Comparison of ENCODE assay signal across 2 cellular contexts in the genomic region with DNA sequence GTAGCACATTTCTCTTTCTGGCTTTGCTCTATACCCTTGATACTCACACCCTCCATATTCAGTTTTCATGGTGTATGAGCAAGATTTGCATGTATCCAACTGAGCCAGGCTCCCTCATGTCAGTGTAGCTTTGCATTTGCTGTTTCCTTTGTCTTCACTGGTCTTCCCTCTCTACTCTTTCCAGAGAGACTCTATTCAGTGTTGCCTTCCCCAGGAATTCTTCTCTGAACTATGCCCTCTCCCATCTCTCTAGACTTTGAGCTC.
TF ChIP-seq lines count a peak whose summit lies in the region.

No MANE protein-coding gene starts in this region.

TF ChIP-seq in HepG2, 621 proteins besides CTCF, POLR2A, EP300 and RAD21:
- TF ChIP-seq CHD2 (IDR thresholded peaks at IDR 0.05; ENCODE audit: low read depth, low read length), result no peak
- TF ChIP-seq, protein P1, sequence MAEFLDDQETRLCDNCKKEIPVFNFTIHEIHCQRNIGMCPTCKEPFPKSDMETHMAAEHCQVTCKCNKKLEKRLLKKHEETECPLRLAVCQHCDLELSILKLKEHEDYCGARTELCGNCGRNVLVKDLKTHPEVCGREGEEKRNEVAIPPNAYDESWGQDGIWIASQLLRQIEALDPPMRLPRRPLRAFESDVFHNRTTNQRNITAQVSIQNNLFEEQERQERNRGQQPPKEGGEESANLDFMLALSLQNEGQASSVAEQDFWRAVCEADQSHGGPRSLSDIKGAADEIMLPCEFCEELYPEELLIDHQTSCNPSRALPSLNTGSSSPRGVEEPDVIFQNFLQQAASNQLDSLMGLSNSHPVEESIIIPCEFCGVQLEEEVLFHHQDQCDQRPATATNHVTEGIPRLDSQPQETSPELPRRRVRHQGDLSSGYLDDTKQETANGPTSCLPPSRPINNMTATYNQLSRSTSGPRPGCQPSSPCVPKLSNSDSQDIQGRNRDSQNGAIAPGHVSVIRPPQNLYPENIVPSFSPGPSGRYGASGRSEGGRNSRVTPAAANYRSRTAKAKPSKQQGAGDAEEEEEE (CRISPR knock-in tag; IDR thresholded peaks at IDR 0.05; ENCODE audit: borderline replicate concordance), result no peak
- TF ChIP-seq ZNF569 (CRISPR knock-in tag; IDR thresholded peaks at IDR 0.05; ENCODE audit: borderline replicate concordance), result no peak
- TF ChIP-seq ZNF746 (CRISPR knock-in tag; IDR thresholded peaks at IDR 0.05), result no peak
- TF ChIP-seq, protein P2, sequence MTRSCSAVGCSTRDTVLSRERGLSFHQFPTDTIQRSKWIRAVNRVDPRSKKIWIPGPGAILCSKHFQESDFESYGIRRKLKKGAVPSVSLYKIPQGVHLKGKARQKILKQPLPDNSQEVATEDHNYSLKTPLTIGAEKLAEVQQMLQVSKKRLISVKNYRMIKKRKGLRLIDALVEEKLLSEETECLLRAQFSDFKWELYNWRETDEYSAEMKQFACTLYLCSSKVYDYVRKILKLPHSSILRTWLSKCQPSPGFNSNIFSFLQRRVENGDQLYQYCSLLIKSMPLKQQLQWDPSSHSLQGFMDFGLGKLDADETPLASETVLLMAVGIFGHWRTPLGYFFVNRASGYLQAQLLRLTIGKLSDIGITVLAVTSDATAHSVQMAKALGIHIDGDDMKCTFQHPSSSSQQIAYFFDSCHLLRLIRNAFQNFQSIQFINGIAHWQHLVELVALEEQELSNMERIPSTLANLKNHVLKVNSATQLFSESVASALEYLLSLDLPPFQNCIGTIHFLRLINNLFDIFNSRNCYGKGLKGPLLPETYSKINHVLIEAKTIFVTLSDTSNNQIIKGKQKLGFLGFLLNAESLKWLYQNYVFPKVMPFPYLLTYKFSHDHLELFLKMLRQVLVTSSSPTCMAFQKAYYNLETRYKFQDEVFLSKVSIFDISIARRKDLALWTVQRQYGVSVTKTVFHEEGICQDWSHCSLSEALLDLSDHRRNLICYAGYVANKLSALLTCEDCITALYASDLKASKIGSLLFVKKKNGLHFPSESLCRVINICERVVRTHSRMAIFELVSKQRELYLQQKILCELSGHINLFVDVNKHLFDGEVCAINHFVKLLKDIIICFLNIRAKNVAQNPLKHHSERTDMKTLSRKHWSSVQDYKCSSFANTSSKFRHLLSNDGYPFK (CRISPR knock-in tag; IDR thresholded peaks at IDR 0.05; ENCODE audit: borderline replicate concordance), result no peak
- no peak for TF ChIP-seq ZNF251 (CRISPR knock-in tag; IDR thresholded peaks at IDR 0.05)
- no peak for TF ChIP-seq MXI1 (IDR thresholded peaks at IDR 0.05; ENCODE audit: borderline replicate concordance, low read depth, low read length)
- TF ChIP-seq ZNF180 (CRISPR knock-in tag; IDR thresholded peaks at IDR 0.05; ENCODE audit: borderline replicate concordance, low read depth), result no peak
- TF ChIP-seq ZMYM2 (CRISPR knock-in tag; IDR thresholded peaks at IDR 0.05), result no peak
- TF ChIP-seq NPAS2 (CRISPR knock-in tag; IDR thresholded peaks at IDR 0.05; ENCODE audit: borderline replicate concordance), result no peak
- no peak for TF ChIP-seq ZNF549 (CRISPR knock-in tag; IDR thresholded peaks at IDR 0.05)
- TF ChIP-seq, protein P3, sequence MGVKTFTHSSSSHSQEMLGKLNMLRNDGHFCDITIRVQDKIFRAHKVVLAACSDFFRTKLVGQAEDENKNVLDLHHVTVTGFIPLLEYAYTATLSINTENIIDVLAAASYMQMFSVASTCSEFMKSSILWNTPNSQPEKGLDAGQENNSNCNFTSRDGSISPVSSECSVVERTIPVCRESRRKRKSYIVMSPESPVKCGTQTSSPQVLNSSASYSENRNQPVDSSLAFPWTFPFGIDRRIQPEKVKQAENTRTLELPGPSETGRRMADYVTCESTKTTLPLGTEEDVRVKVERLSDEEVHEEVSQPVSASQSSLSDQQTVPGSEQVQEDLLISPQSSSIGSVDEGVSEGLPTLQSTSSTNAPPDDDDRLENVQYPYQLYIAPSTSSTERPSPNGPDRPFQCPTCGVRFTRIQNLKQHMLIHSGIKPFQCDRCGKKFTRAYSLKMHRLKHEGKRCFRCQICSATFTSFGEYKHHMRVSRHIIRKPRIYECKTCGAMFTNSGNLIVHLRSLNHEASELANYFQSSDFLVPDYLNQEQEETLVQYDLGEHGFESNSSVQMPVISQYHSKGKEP (CRISPR knock-in tag; IDR thresholded peaks at IDR 0.05), result no peak
- TF ChIP-seq PHF20 (CRISPR knock-in tag; IDR thresholded peaks at IDR 0.05), result no peak
- no peak for TF ChIP-seq ZNF839 (CRISPR knock-in tag; IDR thresholded peaks at IDR 0.05; ENCODE audit: borderline replicate concordance)
- TF ChIP-seq HNF4G (IDR thresholded peaks at IDR 0.05; ENCODE audit: borderline replicate concordance, low read depth, low read length), result no peak
- no peak for TF ChIP-seq HNF4G (CRISPR knock-in tag; IDR thresholded peaks at IDR 0.05; ENCODE audit: borderline replicate concordance, low read depth)

TF ChIP-seq in GM12878, 131 proteins besides CTCF, POLR2A, EP300 and RAD21:
- TF ChIP-seq, protein P4, sequence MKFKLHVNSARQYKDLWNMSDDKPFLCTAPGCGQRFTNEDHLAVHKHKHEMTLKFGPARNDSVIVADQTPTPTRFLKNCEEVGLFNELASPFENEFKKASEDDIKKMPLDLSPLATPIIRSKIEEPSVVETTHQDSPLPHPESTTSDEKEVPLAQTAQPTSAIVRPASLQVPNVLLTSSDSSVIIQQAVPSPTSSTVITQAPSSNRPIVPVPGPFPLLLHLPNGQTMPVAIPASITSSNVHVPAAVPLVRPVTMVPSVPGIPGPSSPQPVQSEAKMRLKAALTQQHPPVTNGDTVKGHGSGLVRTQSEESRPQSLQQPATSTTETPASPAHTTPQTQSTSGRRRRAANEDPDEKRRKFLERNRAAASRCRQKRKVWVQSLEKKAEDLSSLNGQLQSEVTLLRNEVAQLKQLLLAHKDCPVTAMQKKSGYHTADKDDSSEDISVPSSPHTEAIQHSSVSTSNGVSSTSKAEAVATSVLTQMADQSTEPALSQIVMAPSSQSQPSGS (IDR thresholded peaks at IDR 0.05; ENCODE audit: low read length), result no peak
- TF ChIP-seq BCL11A (IDR thresholded peaks at IDR 0.05; ENCODE audit: low read depth, low read length) (no peak), TCF12 (IDR thresholded peaks at IDR 0.05; ENCODE audit: low read depth, low read length) (no peak), NR2C2 (IDR thresholded peaks at IDR 0.05; ENCODE audit: borderline replicate concordance, control insufficient read depth, insufficient read length, low read depth) (no peak), SUZ12 (IDR thresholded peaks at IDR 0.05; ENCODE audit: unreplicated experiment) (no peak), KDM1A (IDR thresholded peaks at IDR 0.05; ENCODE audit: borderline replicate concordance) (no peak), TCF3 (IDR thresholded peaks at IDR 0.05; ENCODE audit: borderline replicate concordance, insufficient read depth, low read depth, low read length) (no peak), SMARCA5 (IDR thresholded peaks at IDR 0.05) (no peak), CHD4 (IDR thresholded peaks at IDR 0.05) (no peak), MEF2A (IDR thresholded peaks at IDR 0.05; ENCODE audit: insufficient read depth, low read depth, low read length) (no peak), CBX5 (IDR thresholded peaks at IDR 0.05; ENCODE audit: low read depth) (no peak), RCOR1 (conservative IDR thresholded peaks at IDR 0.05; ENCODE audit: low read depth, low read length) (no peak), STAT3 (IDR thresholded peaks at IDR 0.05; ENCODE audit: low read depth, low read length) (no peak), PML (IDR thresholded peaks at IDR 0.05; ENCODE audit: low read length) (no peak), IKZF1 (conservative IDR thresholded peaks at IDR 0.05) (no peak)
- TF ChIP-seq, protein P5, sequence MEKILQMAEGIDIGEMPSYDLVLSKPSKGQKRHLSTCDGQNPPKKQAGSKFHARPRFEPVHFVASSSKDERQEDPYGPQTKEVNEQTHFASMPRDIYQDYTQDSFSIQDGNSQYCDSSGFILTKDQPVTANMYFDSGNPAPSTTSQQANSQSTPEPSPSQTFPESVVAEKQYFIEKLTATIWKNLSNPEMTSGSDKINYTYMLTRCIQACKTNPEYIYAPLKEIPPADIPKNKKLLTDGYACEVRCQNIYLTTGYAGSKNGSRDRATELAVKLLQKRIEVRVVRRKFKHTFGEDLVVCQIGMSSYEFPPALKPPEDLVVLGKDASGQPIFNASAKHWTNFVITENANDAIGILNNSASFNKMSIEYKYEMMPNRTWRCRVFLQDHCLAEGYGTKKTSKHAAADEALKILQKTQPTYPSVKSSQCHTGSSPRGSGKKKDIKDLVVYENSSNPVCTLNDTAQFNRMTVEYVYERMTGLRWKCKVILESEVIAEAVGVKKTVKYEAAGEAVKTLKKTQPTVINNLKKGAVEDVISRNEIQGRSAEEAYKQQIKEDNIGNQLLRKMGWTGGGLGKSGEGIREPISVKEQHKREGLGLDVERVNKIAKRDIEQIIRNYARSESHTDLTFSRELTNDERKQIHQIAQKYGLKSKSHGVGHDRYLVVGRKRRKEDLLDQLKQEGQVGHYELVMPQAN (conservative IDR thresholded peaks at IDR 0.05), result no peak
- TF ChIP-seq, protein P6, sequence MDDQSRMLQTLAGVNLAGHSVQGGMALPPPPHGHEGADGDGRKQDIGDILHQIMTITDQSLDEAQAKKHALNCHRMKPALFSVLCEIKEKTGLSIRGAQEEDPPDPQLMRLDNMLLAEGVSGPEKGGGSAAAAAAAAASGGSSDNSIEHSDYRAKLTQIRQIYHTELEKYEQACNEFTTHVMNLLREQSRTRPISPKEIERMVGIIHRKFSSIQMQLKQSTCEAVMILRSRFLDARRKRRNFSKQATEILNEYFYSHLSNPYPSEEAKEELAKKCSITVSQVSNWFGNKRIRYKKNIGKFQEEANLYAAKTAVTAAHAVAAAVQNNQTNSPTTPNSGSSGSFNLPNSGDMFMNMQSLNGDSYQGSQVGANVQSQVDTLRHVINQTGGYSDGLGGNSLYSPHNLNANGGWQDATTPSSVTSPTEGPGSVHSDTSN (IDR thresholded peaks at IDR 0.05; ENCODE audit: insufficient replicate concordance, low read depth, low read length), result no peak
- TF ChIP-seq, protein P7, sequence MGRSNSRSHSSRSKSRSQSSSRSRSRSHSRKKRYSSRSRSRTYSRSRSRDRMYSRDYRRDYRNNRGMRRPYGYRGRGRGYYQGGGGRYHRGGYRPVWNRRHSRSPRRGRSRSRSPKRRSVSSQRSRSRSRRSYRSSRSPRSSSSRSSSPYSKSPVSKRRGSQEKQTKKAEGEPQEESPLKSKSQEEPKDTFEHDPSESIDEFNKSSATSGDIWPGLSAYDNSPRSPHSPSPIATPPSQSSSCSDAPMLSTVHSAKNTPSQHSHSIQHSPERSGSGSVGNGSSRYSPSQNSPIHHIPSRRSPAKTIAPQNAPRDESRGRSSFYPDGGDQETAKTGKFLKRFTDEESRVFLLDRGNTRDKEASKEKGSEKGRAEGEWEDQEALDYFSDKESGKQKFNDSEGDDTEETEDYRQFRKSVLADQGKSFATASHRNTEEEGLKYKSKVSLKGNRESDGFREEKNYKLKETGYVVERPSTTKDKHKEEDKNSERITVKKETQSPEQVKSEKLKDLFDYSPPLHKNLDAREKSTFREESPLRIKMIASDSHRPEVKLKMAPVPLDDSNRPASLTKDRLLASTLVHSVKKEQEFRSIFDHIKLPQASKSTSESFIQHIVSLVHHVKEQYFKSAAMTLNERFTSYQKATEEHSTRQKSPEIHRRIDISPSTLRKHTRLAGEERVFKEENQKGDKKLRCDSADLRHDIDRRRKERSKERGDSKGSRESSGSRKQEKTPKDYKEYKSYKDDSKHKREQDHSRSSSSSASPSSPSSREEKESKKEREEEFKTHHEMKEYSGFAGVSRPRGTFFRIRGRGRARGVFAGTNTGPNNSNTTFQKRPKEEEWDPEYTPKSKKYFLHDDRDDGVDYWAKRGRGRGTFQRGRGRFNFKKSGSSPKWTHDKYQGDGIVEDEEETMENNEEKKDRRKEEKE (IDR thresholded peaks at IDR 0.05), result no peak
- TF ChIP-seq, protein P8, sequence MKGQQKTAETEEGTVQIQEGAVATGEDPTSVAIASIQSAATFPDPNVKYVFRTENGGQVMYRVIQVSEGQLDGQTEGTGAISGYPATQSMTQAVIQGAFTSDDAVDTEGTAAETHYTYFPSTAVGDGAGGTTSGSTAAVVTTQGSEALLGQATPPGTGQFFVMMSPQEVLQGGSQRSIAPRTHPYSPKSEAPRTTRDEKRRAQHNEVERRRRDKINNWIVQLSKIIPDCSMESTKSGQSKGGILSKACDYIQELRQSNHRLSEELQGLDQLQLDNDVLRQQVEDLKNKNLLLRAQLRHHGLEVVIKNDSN (IDR thresholded peaks at IDR 0.05; ENCODE audit: borderline replicate concordance, extremely low read length, insufficient read depth, low read depth, low read length), result no peak
